ENCODE assay signal across 24 cellular contexts in the genomic region with DNA sequence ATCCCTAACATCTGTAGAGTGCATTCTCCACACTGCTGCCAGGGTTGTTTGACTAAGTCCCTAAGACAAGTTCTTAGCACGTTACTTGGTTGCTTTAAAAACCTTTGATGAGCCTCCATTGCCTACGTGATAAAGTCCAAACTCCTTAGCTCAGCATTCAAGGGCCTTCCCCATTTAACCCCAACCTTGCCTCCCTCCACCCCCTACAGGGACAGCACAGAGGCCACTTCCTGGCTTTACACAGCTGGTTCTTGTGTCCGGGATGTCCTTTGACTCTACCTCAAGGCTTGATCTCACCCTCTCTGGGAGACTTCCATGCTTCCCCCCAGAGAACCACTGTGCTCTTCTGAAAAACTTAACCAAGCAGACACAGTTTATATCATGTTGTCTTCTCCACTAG. TPM values are rescaled to one million over a fixed set of nuclear protein-coding genes. Genes with fewer than 3 reads are reported as not detected.
DNase-seq lines count a peak whose midpoint lies in the region; ATAC-seq and TF ChIP-seq lines count a peak whose summit lies in the region.
"Had no signal": no experiment of that assay in that cellular context is flagged by ENCODE, and none has a peak within 500 bp of the region (broad histone marks: within the 10 kb centered on the region; RNA-seq: fewer than 3 reads in every experiment).

No MANE protein-coding gene starts in this region.

- peak overlapping the region; percentile 34 for H3K4me3 Mint-ChIP-seq in activated T-helper 17 cell treated with anti-CD3 and anti-CD28 coated beads, Interleukin-2, amount 50 U/mL, for 72 hours
- H3K4me3 Mint-ChIP-seq: activated naive CD8-positive, alpha-beta T cell treated with anti-CD3 and anti-CD28 coated beads, Interleukin-2, amount 10 ng/mL, durations not matched to agents 7 days and 5 days; activated T-cell treated with anti-CD3 and anti-CD28 coated beads, Interleukin-2, amount 50 U/mL, for 72 hours; memory B cell; stimulated activated effector memory CD8-positive, alpha-beta T cell treated with anti-CD3 and anti-CD28 coated beads, Interleukin-12 subunit alpha, Interleukin-12 subunit beta, amount 100 ng/mL, for 72 hours had no signal

- ATAC-seq in activated T-helper 17 cell treated with anti-CD3 and anti-CD28 coated beads, Interleukin-2, amount 50 U/mL, for 72 hours (replicated peaks): peak; percentile 72
- no peak for ATAC-seq in GM21447 (IDR thresholded peaks at IDR 0.05; ENCODE audit: unreplicated experiment)
- ATAC-seq: activated T-cell treated with anti-CD3 and anti-CD28 coated beads, Interleukin-2, amount 50 U/mL, for 72 hours; right cardiac atrium had no signal

- H3K27me3 Mint-ChIP-seq in activated T-helper 17 cell treated with anti-CD3 and anti-CD28 coated beads, Interleukin-2, amount 50 U/mL, for 72 hours: peaks cover 9% of the 10 kb centered on the region

- H3K27me3 ChIP-seq in right atrium auricular region: no peaks in the 10 kb centered on the region
- no peaks in the 10 kb centered on the region for H3K27me3 ChIP-seq in left ventricle myocardium inferior (ENCODE audit: low read depth)
- no peaks in the 10 kb centered on the region for H3K27me3 ChIP-seq in iPS-15b (ENCODE audit: control insufficient read depth, insufficient read depth, low read length)
- H3K27me3 ChIP-seq in colonic mucosa: no peaks in the 10 kb centered on the region
- H3K27me3 ChIP-seq: brain microvascular endothelial cell had no signal

- no peaks in the 10 kb centered on the region for H3K36me3 ChIP-seq in right atrium auricular region
- H3K36me3 ChIP-seq in left ventricle myocardium inferior: no peaks in the 10 kb centered on the region
- H3K36me3 ChIP-seq in iPS-15b (ENCODE audit: control insufficient read depth, insufficient read depth, low read length): no peaks in the 10 kb centered on the region
- H3K36me3 ChIP-seq in colonic mucosa: no peaks in the 10 kb centered on the region
- H3K36me3 ChIP-seq: brain microvascular endothelial cell had no signal

- H3K4me1 Mint-ChIP-seq in activated T-helper 17 cell treated with anti-CD3 and anti-CD28 coated beads, Interleukin-2, amount 50 U/mL, for 72 hours: no peaks in the 10 kb centered on the region
- H3K4me1 Mint-ChIP-seq: memory B cell; stimulated activated effector memory CD8-positive, alpha-beta T cell treated with anti-CD3 and anti-CD28 coated beads, Interleukin-12 subunit alpha, Interleukin-12 subunit beta, amount 100 ng/mL, for 72 hours had no signal

- peak overlapping the region; percentile 6 for H3K9ac ChIP-seq in iPS-15b (ENCODE audit: low read depth, low read length)
- H3K9ac ChIP-seq in colonic mucosa (ENCODE audit: low read depth in 2 of 2, low read length in 2 of 2): no peak overlapping the region

- peak overlapping the region; percentile 75 for H3K27ac Mint-ChIP-seq in activated T-helper 17 cell treated with anti-CD3 and anti-CD28 coated beads, Interleukin-2, amount 50 U/mL, for 72 hours
- H3K27ac Mint-ChIP-seq: activated naive CD8-positive, alpha-beta T cell treated with anti-CD3 and anti-CD28 coated beads, Interleukin-2, amount 10 ng/mL, durations not matched to agents 7 days and 5 days; activated T-cell treated with anti-CD3 and anti-CD28 coated beads, Interleukin-2, amount 50 U/mL, for 72 hours; memory B cell; stimulated activated effector memory CD8-positive, alpha-beta T cell treated with anti-CD3 and anti-CD28 coated beads, Interleukin-12 subunit alpha, Interleukin-12 subunit beta, amount 100 ng/mL, for 72 hours had no signal

- DNase-seq in right atrium auricular region (ENCODE audit: low spot score) (peak; percentile 30), left ventricle myocardium inferior (no peak), colonic mucosa (no peak), DMS114 treated with DMSO at 0.1 percent for 48 hours (lab: John Stamatoyannopoulos, UW; ENCODE audit: unreplicated experiment) (no peak)
- DNase-seq: activated CD4-positive, alpha-beta T cell treated with anti-CD3 and anti-CD28 coated beads, Interleukin-2, amount 50 U/mL, for 48 hours; activated naive CD8-positive, alpha-beta T cell treated with anti-CD3 and anti-CD28 coated beads, Interleukin-2, amount 10 ng/mL, durations not matched to agents 7 days and 5 days; activated T-cell treated with anti-CD3 and anti-CD28 coated beads, Interleukin-2, amount 50 U/mL, for 72 hours; brain microvascular endothelial cell; Karpas-422; NCI-H1092 treated with DMSO at 0.1 percent for 48 hours; NCI-H2107; NCI-H526; right cardiac atrium; SHP77 treated with DMSO at 0.1 percent for 48 hours had no signal

- H3K4me3 ChIP-seq in right atrium auricular region: no peak overlapping the region
- H3K4me3 ChIP-seq in left ventricle myocardium inferior: no peak overlapping the region
- no peak overlapping the region for H3K4me3 ChIP-seq in iPS-15b (ENCODE audit: low read depth, low read length)
- H3K4me3 ChIP-seq in colonic mucosa: no peak overlapping the region

- H3K36me3 Mint-ChIP-seq in activated T-helper 17 cell treated with anti-CD3 and anti-CD28 coated beads, Interleukin-2, amount 50 U/mL, for 72 hours (ENCODE audit: low read depth): no peaks in the 10 kb centered on the region
- H3K36me3 Mint-ChIP-seq: activated naive CD8-positive, alpha-beta T cell treated with anti-CD3 and anti-CD28 coated beads, Interleukin-2, amount 10 ng/mL, durations not matched to agents 7 days and 5 days; memory B cell; stimulated activated effector memory CD8-positive, alpha-beta T cell treated with anti-CD3 and anti-CD28 coated beads, Interleukin-12 subunit alpha, Interleukin-12 subunit beta, amount 100 ng/mL, for 72 hours; type B pancreatic cell had no signal

- TF ChIP-seq CTCF in right atrium auricular region (IDR thresholded peaks at IDR 0.05): no peak
- TF ChIP-seq CTCF in left ventricle myocardium inferior (IDR thresholded peaks at IDR 0.05; ENCODE audit: borderline replicate concordance): no peak
- no peak for TF ChIP-seq CTCF in colonic mucosa (IDR thresholded peaks at IDR 0.05)

- H3K27ac ChIP-seq in right atrium auricular region (no peak overlapping the region), left ventricle myocardium inferior (replicated peaks) (no peak overlapping the region), temporal lobe (ENCODE audit: low read depth, low read length) (peak overlapping the region; percentile 79), colonic mucosa (no peak overlapping the region)
- H3K27ac ChIP-seq: brain microvascular endothelial cell, C4-2B had no signal

- H3K4me1 ChIP-seq in right atrium auricular region (peaks cover 0 to 8% of the 10 kb centered on the region in 2 donors), left ventricle myocardium inferior (peaks cover 22% of the 10 kb centered on the region), iPS-15b (ENCODE audit: control insufficient read depth, insufficient read depth, low read length) (peaks cover 35% of the 10 kb centered on the region), colonic mucosa (no peaks in the 10 kb centered on the region)

- intact Hi-C loops in left ventricle myocardium inferior (cut with micrococcal nuclease) (no loop called here), colonic mucosa (cut with DNase I) (no loop called here)

- no peaks in the 10 kb centered on the region for H3K9me3 Mint-ChIP-seq in activated T-helper 17 cell treated with anti-CD3 and anti-CD28 coated beads, Interleukin-2, amount 50 U/mL, for 72 hours
- H3K9me3 Mint-ChIP-seq: activated naive CD8-positive, alpha-beta T cell treated with anti-CD3 and anti-CD28 coated beads, Interleukin-2, amount 10 ng/mL, durations not matched to agents 7 days and 5 days; activated T-cell treated with anti-CD3 and anti-CD28 coated beads, Interleukin-2, amount 50 U/mL, for 72 hours; memory B cell; stimulated activated effector memory CD8-positive, alpha-beta T cell treated with anti-CD3 and anti-CD28 coated beads, Interleukin-12 subunit alpha, Interleukin-12 subunit beta, amount 100 ng/mL, for 72 hours; type B pancreatic cell had no signal

- no peaks in the 10 kb centered on the region for H3K9me3 ChIP-seq in right atrium auricular region
- H3K9me3 ChIP-seq in left ventricle myocardium inferior (replicated peaks): no peaks in the 10 kb centered on the region
- no peaks in the 10 kb centered on the region for H3K9me3 ChIP-seq in iPS-15b (ENCODE audit: control insufficient read depth, insufficient read depth, low read length)
- H3K9me3 ChIP-seq in colonic mucosa: no peaks in the 10 kb centered on the region

RNA-seq across cellular contexts. Expression of gene FAM240B, which starts 29.4 kb away (rescaled TPM):
- total RNA-seq in right atrium auricular region: not detected
- not detected for total RNA-seq in left ventricle myocardium inferior
- not detected for total RNA-seq in activated T-helper 17 cell treated with anti-CD3 and anti-CD28 coated beads, Interleukin-2, amount 50 U/mL, for 72 hours
- not detected for total RNA-seq in temporal lobe
- not detected for total RNA-seq in colonic mucosa
- total RNA-seq: activated naive CD8-positive, alpha-beta T cell treated with anti-CD3 and anti-CD28 coated beads, Interleukin-2, amount 10 ng/mL, durations not matched to agents 7 days and 5 days; activated T-cell treated with anti-CD3 and anti-CD28 coated beads, Interleukin-2, amount 50 U/mL, for 72 hours; HT-29; right cardiac atrium; T-helper 1 cell treated with Interleukin-12 subunit alpha and Interleukin-12 subunit beta and Interleukin-4 antibody, amounts not matched to agents 30 ng/mL and 1 ng/mL, for 36 hours had no signal
